Comparison of ENCODE assay signal across 8 cellular contexts in genomic region chr14:24806061-24806678, GRCh38.
DNase-seq lines count a peak whose midpoint lies in the region; ATAC-seq, FAIRE-seq and TF ChIP-seq lines count a peak whose summit lies in the region.

No MANE protein-coding gene starts in this region.

- no peaks in the 10 kb centered on the region for H3K4me1 Mint-ChIP-seq in stimulated activated effector memory CD8-positive, alpha-beta T cell treated with anti-CD3 and anti-CD28 coated beads, Interleukin-12 subunit alpha, Interleukin-12 subunit beta, amount 100 ng/mL, for 72 hours

- H3K36me3 ChIP-seq in SJCRH30 (no peaks in the 10 kb centered on the region), colonic mucosa (no peaks in the 10 kb centered on the region), liver (ENCODE audit: control insufficient read depth in 4 of 4, insufficient read depth in 3 of 4, low read depth in 1 of 4, low read length in 3 of 4) (no peaks in the 10 kb centered on the region)

- no peak overlapping the region for H3K4me3 ChIP-seq in AG04449 (ENCODE audit: low read depth, low read length)
- H3K4me3 ChIP-seq in SJCRH30: no peak overlapping the region
- H3K4me3 ChIP-seq in colonic mucosa: no peak overlapping the region
- H3K4me3 ChIP-seq in liver (ENCODE audit: low read depth in 1 of 3, low read length in 3 of 3): no peak overlapping the region

- no peaks in the 10 kb centered on the region for H3K9me3 ChIP-seq in SJCRH30 (replicated peaks)
- H3K9me3 ChIP-seq in colonic mucosa: no peaks in the 10 kb centered on the region
- H3K9me3 ChIP-seq in liver (ENCODE audit: control insufficient read depth in 4 of 4, low read length in 3 of 4): no peaks in the 10 kb centered on the region

- WGBS in liver: 39% methylated on average over 9 of the region's 9 CpGs

- FAIRE-seq in GM12892 (lab: Jason Lieb, UNC): peak; percentile 27

- H3K27ac Mint-ChIP-seq in stimulated activated effector memory CD8-positive, alpha-beta T cell treated with anti-CD3 and anti-CD28 coated beads, Interleukin-12 subunit alpha, Interleukin-12 subunit beta, amount 100 ng/mL, for 72 hours: no peak overlapping the region

- TF ChIP-seq RAD21 in liver (IDR thresholded peaks at IDR 0.05): peak; percentile 100

- TF ChIP-seq POLR2A in GM12892 (IDR thresholded peaks at IDR 0.05; ENCODE audit: low read depth, low read length): no peak

- H3K27ac ChIP-seq in SJCRH30: no peak overlapping the region
- H3K27ac ChIP-seq in colonic mucosa: no peak overlapping the region
- H3K27ac ChIP-seq in liver (ENCODE audit: low read depth in 1 of 2, low read length in 2 of 2): no peak overlapping the region

- peaks cover 6% of the 10 kb centered on the region; the same call in 1 of the 2 replicates for H3K27me3 ChIP-seq in SJCRH30
- H3K27me3 ChIP-seq in colonic mucosa: no peaks in the 10 kb centered on the region
- no peaks in the 10 kb centered on the region for H3K27me3 ChIP-seq in liver (ENCODE audit: control insufficient read depth in 4 of 4, insufficient read depth in 4 of 4, low read length in 3 of 4)

- CTCF ChIA-PET in AG04449 (lab: Yijun Ruan, JAX): interaction anchor here (0.8 to 6.2 kb wide), 6 partner anchors 10 to 346 kb away, joined by 3 to 49 read pairs (median 6); no protein-coding TSS in a partner anchor

- H3K9ac ChIP-seq in colonic mucosa (ENCODE audit: low read depth in 2 of 2, low read length in 2 of 2) (no peak overlapping the region), liver (ENCODE audit: low read depth in 1 of 2, low read length in 2 of 2) (peak overlapping the region; percentile 5 to 36)

- peak; percentile 88 for TF ChIP-seq CTCF in AG04449 (IDR thresholded peaks at IDR 0.05; ENCODE audit: insufficient read depth, low read length, missing control alignments)
- peak; percentile 80 for TF ChIP-seq CTCF in colonic mucosa (IDR thresholded peaks at IDR 0.05)
- peak; percentile 95 for TF ChIP-seq CTCF in liver (IDR thresholded peaks at IDR 0.05; ENCODE audit: low read depth, low read length, missing input control)

- H3K36me3 Mint-ChIP-seq in stimulated activated effector memory CD8-positive, alpha-beta T cell treated with anti-CD3 and anti-CD28 coated beads, Interleukin-12 subunit alpha, Interleukin-12 subunit beta, amount 100 ng/mL, for 72 hours: no peaks in the 10 kb centered on the region

- peak; percentile 5 for DNase-seq in AG04449 (ENCODE audit: low read depth, low spot score)
- peak; percentile 19 for DNase-seq in GM12892 (ENCODE audit: insufficient read length)
- DNase-seq in HuH-7.5 (ENCODE audit: low spot score): peak; percentile 14
- peak; percentile 41 to 67 for DNase-seq in SJCRH30
- peak; percentile 91 for DNase-seq in colonic mucosa
- peak; percentile 5 to 69 for DNase-seq in stimulated activated effector memory CD8-positive, alpha-beta T cell treated with anti-CD3 and anti-CD28 coated beads, Interleukin-12 subunit alpha, Interleukin-12 subunit beta, amount 100 ng/mL, for 72 hours (ENCODE audit: low spot score in 2 of 2)

- H3K9me3 Mint-ChIP-seq in stimulated activated effector memory CD8-positive, alpha-beta T cell treated with anti-CD3 and anti-CD28 coated beads, Interleukin-12 subunit alpha, Interleukin-12 subunit beta, amount 100 ng/mL, for 72 hours: no peaks in the 10 kb centered on the region

- H3K4me3 Mint-ChIP-seq in stimulated activated effector memory CD8-positive, alpha-beta T cell treated with anti-CD3 and anti-CD28 coated beads, Interleukin-12 subunit alpha, Interleukin-12 subunit beta, amount 100 ng/mL, for 72 hours: no peak overlapping the region

- POLR2A ChIA-PET in AG04449 (lab: Yijun Ruan, JAX): no interaction called here

- no peaks in the 10 kb centered on the region for H3K4me1 ChIP-seq in SJCRH30
- peaks cover 4% of the 10 kb centered on the region for H3K4me1 ChIP-seq in colonic mucosa
- H3K4me1 ChIP-seq in liver (ENCODE audit: control insufficient read depth in 4 of 4, insufficient read depth in 4 of 4, low read length in 3 of 4): peaks cover 0 to 43% (median 31%) of the 10 kb centered on the region in 4 donors

- ATAC-seq in stimulated activated effector memory CD8-positive, alpha-beta T cell treated with anti-CD3 and anti-CD28 coated beads, Interleukin-12 subunit alpha, Interleukin-12 subunit beta, amount 100 ng/mL, for 72 hours: peak; percentile 43
- ATAC-seq in HG03521 (IDR thresholded peaks at IDR 0.05; ENCODE audit: unreplicated experiment): no peak

- intact Hi-C loops in colonic mucosa (cut with DNase I): loop anchor here (2.0 to 10.0 kb wide), 4 partner anchors 71 to 346 kb away; no protein-coding TSS in a partner anchor

TF ChIP-seq in liver, 16 proteins besides CTCF, POLR2A, EP300 and RAD21:
- no peak for TF ChIP-seq JUND (IDR thresholded peaks at IDR 0.05)
- no peak for TF ChIP-seq TAF1 (conservative IDR thresholded peaks at IDR 0.05)
- peak in 1 of 2 donors; percentile 22 for TF ChIP-seq HNF4A (conservative IDR thresholded peaks at IDR 0.05)
- no peak for TF ChIP-seq EGR1 (IDR thresholded peaks at IDR 0.05; ENCODE audit: low read depth in 2 of 2)
- TF ChIP-seq, protein P1, sequence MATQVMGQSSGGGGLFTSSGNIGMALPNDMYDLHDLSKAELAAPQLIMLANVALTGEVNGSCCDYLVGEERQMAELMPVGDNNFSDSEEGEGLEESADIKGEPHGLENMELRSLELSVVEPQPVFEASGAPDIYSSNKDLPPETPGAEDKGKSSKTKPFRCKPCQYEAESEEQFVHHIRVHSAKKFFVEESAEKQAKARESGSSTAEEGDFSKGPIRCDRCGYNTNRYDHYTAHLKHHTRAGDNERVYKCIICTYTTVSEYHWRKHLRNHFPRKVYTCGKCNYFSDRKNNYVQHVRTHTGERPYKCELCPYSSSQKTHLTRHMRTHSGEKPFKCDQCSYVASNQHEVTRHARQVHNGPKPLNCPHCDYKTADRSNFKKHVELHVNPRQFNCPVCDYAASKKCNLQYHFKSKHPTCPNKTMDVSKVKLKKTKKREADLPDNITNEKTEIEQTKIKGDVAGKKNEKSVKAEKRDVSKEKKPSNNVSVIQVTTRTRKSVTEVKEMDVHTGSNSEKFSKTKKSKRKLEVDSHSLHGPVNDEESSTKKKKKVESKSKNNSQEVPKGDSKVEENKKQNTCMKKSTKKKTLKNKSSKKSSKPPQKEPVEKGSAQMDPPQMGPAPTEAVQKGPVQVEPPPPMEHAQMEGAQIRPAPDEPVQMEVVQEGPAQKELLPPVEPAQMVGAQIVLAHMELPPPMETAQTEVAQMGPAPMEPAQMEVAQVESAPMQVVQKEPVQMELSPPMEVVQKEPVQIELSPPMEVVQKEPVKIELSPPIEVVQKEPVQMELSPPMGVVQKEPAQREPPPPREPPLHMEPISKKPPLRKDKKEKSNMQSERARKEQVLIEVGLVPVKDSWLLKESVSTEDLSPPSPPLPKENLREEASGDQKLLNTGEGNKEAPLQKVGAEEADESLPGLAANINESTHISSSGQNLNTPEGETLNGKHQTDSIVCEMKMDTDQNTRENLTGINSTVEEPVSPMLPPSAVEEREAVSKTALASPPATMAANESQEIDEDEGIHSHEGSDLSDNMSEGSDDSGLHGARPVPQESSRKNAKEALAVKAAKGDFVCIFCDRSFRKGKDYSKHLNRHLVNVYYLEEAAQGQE (IDR thresholded peaks at IDR 0.05): no peak
- no peak for TF ChIP-seq NR2F2 (IDR thresholded peaks at IDR 0.05)
- peak; percentile 35 to 47 for TF ChIP-seq RXRA (IDR thresholded peaks at IDR 0.05)
TF ChIP-seq in liver: peak in this region for 2.

Comparison
In these comparisons a context has a peak if more than half of its experiments do, and no peak if none do; other contexts are left out.
1. DNase-seq: peak in every context shown above with its lines; median percentile 91 in colonic mucosa; 54 in SJCRH30; 37 in stimulated activated effector memory CD8-positive, alpha-beta T cell treated with anti-CD3 and anti-CD28 coated beads, Interleukin-12 subunit alpha, Interleukin-12 subunit beta, amount 100 ng/mL, for 72 hours; 19 in GM12892; 14 in HuH-7.5; 5 in AG04449.
2. H3K9ac ChIP-seq: peak in liver (2 of 2); none in colonic mucosa (0 of 2).
3. Peak in every context shown above with its lines, with median percentiles within 50 percentile points of each other: CTCF ChIP-seq.